In the genomic region with DNA sequence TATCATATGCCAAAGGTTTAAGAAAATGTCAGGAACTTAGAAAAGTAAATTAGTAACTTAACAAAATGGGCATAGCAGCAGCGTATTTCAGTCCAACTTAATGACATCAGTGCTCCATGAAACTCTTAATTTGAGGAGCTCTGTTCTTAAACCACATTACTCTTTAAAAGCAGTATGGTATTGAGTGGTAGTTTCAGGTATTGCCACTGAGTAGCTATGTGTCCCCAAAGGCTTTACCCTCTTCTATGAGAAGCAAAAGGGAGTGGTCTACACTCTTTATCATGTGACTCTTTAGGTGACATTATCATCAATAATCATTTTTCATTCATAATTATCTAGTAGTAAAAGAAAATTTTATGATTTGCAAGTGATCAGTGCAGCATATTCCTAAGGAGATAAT, we compare ENCODE assay signal across 9 cellular contexts.
"Had no signal": no experiment of that assay in that cellular context is flagged by ENCODE, and none has a peak within 500 bp of the region (broad histone marks: within the 10 kb centered on the region; RNA-seq: fewer than 3 reads in every experiment).

No MANE protein-coding gene starts in this region.

- H3K9me3 Mint-ChIP-seq: HFFc6 had no signal

- H3K27ac ChIP-seq: GM23248, HL-60 had no signal

- H3K4me3 ChIP-seq: GM23248, HAP-1 had no signal

- H2AFZ ChIP-seq: GM23248 had no signal

- H3K9ac ChIP-seq: GM23248 had no signal

- H3K4me3 Mint-ChIP-seq: HFFc6, IgD-negative memory B cell had no signal

- DNase-seq: GM23248, GOT3, H7, HFFc6 had no signal

- H3K27ac Mint-ChIP-seq: HFFc6, IgD-negative memory B cell had no signal

- ATAC-seq: HCT116, HepG2 had no signal

- FAIRE-seq: HepG2 had no signal

- H3K27me3 Mint-ChIP-seq: IgD-negative memory B cell had no signal

- H3K9me3 ChIP-seq: HAP-1 had no signal
